In genomic region chr22:50269573-50270301, GRCh38 we compare ENCODE assay signal across 6 cellular contexts. TPM values are rescaled to one million over a fixed set of nuclear protein-coding genes. Genes with fewer than 3 reads are reported as not detected.
A peak's percentile ranks its signal among the peaks of the same experiment; 100 is the strongest.
DNase-seq lines count a peak whose midpoint lies in the region; ATAC-seq and TF ChIP-seq lines count a peak whose summit lies in the region.

No MANE protein-coding gene starts in this region.

- no peak overlapping the region for H3K9ac ChIP-seq in mammary epithelial cell (ENCODE audit: insufficient read depth, low read length)

- CTCF ChIA-PET in mammary epithelial cell (lab: Charles Lee; ENCODE audit: low non-redundant PET): no interaction called here

- no peaks in the 10 kb centered on the region for H3K79me2 ChIP-seq in mammary epithelial cell (ENCODE audit: insufficient read depth, low read length)

- no peaks in the 10 kb centered on the region for H3K9me3 ChIP-seq in mammary epithelial cell (replicated peaks; ENCODE audit: insufficient read depth, low read length)

- peak overlapping the region; percentile 23 for H2AFZ ChIP-seq in mammary epithelial cell (ENCODE audit: low read depth, low read length)

- H3K27me3 Mint-ChIP-seq in osteocyte (ENCODE audit: unreplicated experiment): no peaks in the 10 kb centered on the region

- peak overlapping the region; percentile 71 for H3K4me2 ChIP-seq in mammary epithelial cell (ENCODE audit: insufficient read depth, low read depth, low read length)

- TF ChIP-seq CTCF in mammary epithelial cell (conservative IDR thresholded peaks at IDR 0.05 in 1 of 2, IDR thresholded peaks at IDR 0.05 in 1 of 2; ENCODE audit: extremely low read depth in 1 of 2, insufficient read depth in 1 of 2, low read depth in 1 of 2, low read length in 2 of 2) (no peak), osteocyte (IDR thresholded peaks at IDR 0.05) (no peak)

- H3K4me1 ChIP-seq in mammary epithelial cell (ENCODE audit: insufficient read depth, low read length): peaks cover 29% of the 10 kb centered on the region

- H4K20me1 ChIP-seq in mammary epithelial cell (ENCODE audit: insufficient read depth, low read length): no peaks in the 10 kb centered on the region

- intact Hi-C loops in mammary epithelial cell (cut with micrococcal nuclease): loop anchor here (1.0 to 5.0 kb wide), 2 partner anchors 17 to 38 kb away; partner anchors contain the start of gene PLXNB2

- BruUV-seq in mammary epithelial cell (replicated peaks; lab: Mats Ljungman, UMichigan): no TSS peak

- peak overlapping the region; percentile 17 to 49 (median 48) for H3K4me3 ChIP-seq in mammary epithelial cell (replicated peaks in 1 of 3; ENCODE audit: insufficient read depth in 1 of 3, low read depth in 2 of 3, low read length in 3 of 3)

- H3K4me3 Mint-ChIP-seq in osteocyte (ENCODE audit: unreplicated experiment): peak overlapping the region; percentile 61

- no peak overlapping the region for H3K27ac ChIP-seq in mammary epithelial cell (ENCODE audit: insufficient read depth, low read depth, low read length)

- peaks cover 20% of the 10 kb centered on the region for H3K4me1 Mint-ChIP-seq in osteocyte (ENCODE audit: unreplicated experiment)

- no peaks in the 10 kb centered on the region for H3K36me3 ChIP-seq in mammary epithelial cell (ENCODE audit: insufficient read depth, low read length)

- dilution Hi-C loops in mammary epithelial cell (cut with HindIII; ENCODE audit: low sequenced_read_pairs): no loop called here

- no peak overlapping the region for H3K27ac Mint-ChIP-seq in osteocyte (ENCODE audit: unreplicated experiment)

- no peaks in the 10 kb centered on the region for H3K9me3 Mint-ChIP-seq in osteocyte (ENCODE audit: unreplicated experiment)

- ATAC-seq in GM21528 (IDR thresholded peaks at IDR 0.05; ENCODE audit: low FRiP score, unreplicated experiment): no peak

- WGBS in mammary epithelial cell (ENCODE audit: low coverage, missing lambda C conversion rate): 51% methylated on average over 11 of the region's 56 CpGs

- in situ Hi-C loops in mammary epithelial cell (cut with MboI; ENCODE audit: low sequenced_read_pairs in 2 of 2): loop anchor here in 1 of 2 donors (10.0 kb wide), 1 partner anchor 55 kb away; the partner anchor contains the start of gene DENND6B

- H3K36me3 Mint-ChIP-seq in osteocyte (ENCODE audit: unreplicated experiment): peaks cover 6% of the 10 kb centered on the region

- H3K27me3 ChIP-seq in mammary epithelial cell (ENCODE audit: insufficient read depth, low read length): no peaks in the 10 kb centered on the region

- DNase-seq in Daoy (ENCODE audit: low read depth) (peak; percentile 49), NCI-H774 (lab: John Stamatoyannopoulos, UW) (peak; percentile 15), mammary epithelial cell (no peak), osteocyte (ENCODE audit: extremely low spot score, unreplicated experiment) (no peak), activated gamma-delta T cell (lab: John Stamatoyannopoulos, UW) (no peak)

RNA-seq across cellular contexts. Expression of gene MAPK11, which starts 0.4 kb away (rescaled TPM):
- 1.3 and 4.8 TPM in 2 replicates for total RNA-seq in Daoy (2014; rRNA removed; shearing (Covaris generic))
- total RNA-seq in mammary epithelial cell (10 to 100 TPM in 1 of 2 donors, 1 to 10 TPM in 1; 9.3 to 10.0 TPM), osteocyte (6.4 and 6.9 TPM in 2 replicates)
- 3.4 TPM for polyA plus RNA-seq in mammary epithelial cell
- polyA minus RNA-seq in mammary epithelial cell: 4.2 TPM

RNA-seq across cellular contexts. Expression of gene MAPK12, which starts 8.3 kb away (rescaled TPM):
- 14.6 and 16.9 TPM in 2 replicates for total RNA-seq in Daoy (2014; rRNA removed; shearing (Covaris generic))
- total RNA-seq in mammary epithelial cell (10 to 100 TPM; 11.1 to 11.5 TPM), osteocyte (24.8 and 27.3 TPM in 2 replicates)
- 5.8 TPM for polyA plus RNA-seq in mammary epithelial cell
- 1.1 TPM for polyA minus RNA-seq in mammary epithelial cell

RNA-seq across cellular contexts. Expression of gene HDAC10, which starts 18.7 kb away (rescaled TPM):
- total RNA-seq in Daoy (2014; rRNA removed; shearing (Covaris generic)): 5.1 and 18.1 TPM in 2 replicates
- total RNA-seq in mammary epithelial cell: 10 to 100 TPM; 10.7 to 23.6 TPM
- 8.9 TPM for polyA plus RNA-seq in mammary epithelial cell
- 2.7 TPM for polyA minus RNA-seq in mammary epithelial cell
- 37.7 and 38.3 TPM in 2 replicates for total RNA-seq in osteocyte

RNA-seq across cellular contexts. Expression of gene TUBGCP6, which starts 24.9 kb away (rescaled TPM):
- 9.0 and 17.3 TPM in 2 replicates for total RNA-seq in Daoy (2014; rRNA removed; shearing (Covaris generic))
- total RNA-seq in mammary epithelial cell (10 to 100 TPM; 33.0 to 34.0 TPM), osteocyte (52.5 and 55.7 TPM in 2 replicates)
- polyA plus RNA-seq in mammary epithelial cell: 12.3 TPM
- 18.7 TPM for polyA minus RNA-seq in mammary epithelial cell

RNA-seq across cellular contexts. Expression of gene PLXNB2, which starts 37.7 kb away (rescaled TPM):
- 35.8 and 42.4 TPM in 2 replicates for total RNA-seq in Daoy (2014; rRNA removed; shearing (Covaris generic))
- 100 to 1,000 TPM; 122 to 240 TPM for total RNA-seq in mammary epithelial cell
- 96.4 TPM for polyA plus RNA-seq in mammary epithelial cell
- polyA minus RNA-seq in mammary epithelial cell: 162 TPM
- 347 and 362 TPM in 2 replicates for total RNA-seq in osteocyte

Comparison
In these comparisons a context has a peak if more than half of its experiments do, and no peak if none do; other contexts are left out.
1. DNase-seq: peak in Daoy (single experiment) and NCI-H774 (single experiment); none in mammary epithelial cell (single experiment), osteocyte (single experiment) and activated gamma-delta T cell (single experiment).